In the genomic region with DNA sequence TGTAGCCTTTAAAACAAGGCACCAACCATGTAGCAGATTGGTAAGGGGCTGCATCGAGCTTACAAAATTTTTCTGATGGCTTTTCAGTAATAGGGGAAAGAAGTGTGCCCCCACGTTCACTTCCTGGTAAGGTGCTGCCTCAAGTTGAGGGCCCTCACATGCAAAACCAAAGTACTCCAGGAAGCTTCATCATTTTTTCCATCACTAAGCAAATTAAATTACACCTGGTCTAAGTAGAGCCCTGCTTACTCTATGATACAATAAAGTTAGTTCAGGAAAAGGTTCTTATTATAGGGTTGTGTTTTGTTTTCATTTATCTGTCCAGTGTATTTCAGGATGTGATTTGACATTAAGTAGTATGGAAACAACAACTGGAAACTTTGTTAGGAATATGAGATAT, we compare ENCODE assay signal across 25 cellular contexts. TPM values are rescaled to one million over a fixed set of nuclear protein-coding genes. Genes with fewer than 3 reads are reported as not detected.
DNase-seq lines count a peak whose midpoint lies in the region; ATAC-seq, FAIRE-seq and TF ChIP-seq lines count a peak whose summit lies in the region.
"Had no signal": no experiment of that assay in that cellular context is flagged by ENCODE, and none has a peak within 500 bp of the region (broad histone marks: within the 10 kb centered on the region; RNA-seq: fewer than 3 reads in every experiment).

No MANE protein-coding gene starts in this region.

- H3K9me3 Mint-ChIP-seq in activated CD8-positive, alpha-beta T cell treated with anti-CD3 and anti-CD28 coated beads for 36 hours: no peaks in the 10 kb centered on the region
- H3K9me3 Mint-ChIP-seq in CD14-positive monocyte: no peaks in the 10 kb centered on the region
- H3K9me3 Mint-ChIP-seq: type B pancreatic cell had no signal

- H3K4me1 ChIP-seq in mucosa of descending colon (ENCODE audit: low read depth): no peaks in the 10 kb centered on the region
- H3K4me1 ChIP-seq: breast epithelium, colonic mucosa had no signal

- H3K4me1 Mint-ChIP-seq in activated CD8-positive, alpha-beta T cell treated with anti-CD3 and anti-CD28 coated beads for 36 hours (ENCODE audit: low read depth): peaks cover 38% of the 10 kb centered on the region
- H3K4me1 Mint-ChIP-seq in CD14-positive monocyte: no peaks in the 10 kb centered on the region

- POLR2A ChIA-PET in activated CD8-positive, alpha-beta T cell treated with anti-CD3 and anti-CD28 coated beads for 36 hours (lab: Charles Lee): interaction anchor here (1.1 kb wide), 1 partner anchor 20 kb away, joined by 3 read pairs; no protein-coding TSS in a partner anchor

- H3K27ac Mint-ChIP-seq in activated CD8-positive, alpha-beta T cell treated with anti-CD3 and anti-CD28 coated beads for 36 hours: peak overlapping the region; percentile 89
- H3K27ac Mint-ChIP-seq in CD14-positive monocyte: peak overlapping the region in 1 of 7 donors; percentile 19
- H3K27ac Mint-ChIP-seq: type B pancreatic cell had no signal

- DNase-seq in activated CD4-positive, alpha-beta T cell treated with anti-CD3 and anti-CD28 coated beads for 48 hours: peak; percentile 18
- DNase-seq in activated CD4-positive, alpha-beta T cell treated with anti-CD3 and anti-CD28 coated beads, Interleukin-2, amount 50 U/mL, for 48 hours: no peak
- DNase-seq in GM12891 (ENCODE audit: insufficient read length, low spot score) (no peak), mucosa of descending colon (no peak), GM19238 (ENCODE audit: insufficient read length, low spot score) (no peak), SKM-1 (lab: John Stamatoyannopoulos, UW; ENCODE audit: unreplicated experiment) (no peak), CD14-positive monocyte (ENCODE audit: low spot score) (no peak)
- peak; percentile 58 for DNase-seq in activated CD8-positive, alpha-beta T cell treated with anti-CD3 and anti-CD28 coated beads for 36 hours
- DNase-seq: activated CD4-positive, alpha-beta T cell treated with anti-CD3 and anti-CD28 coated beads, Interleukin-2, amount 50 U/mL, for 4 hours; amniotic stem cell; BE2C; colonic mucosa; NCI-H1092 treated with DMSO at 0.1 percent for 48 hours; NCI-H2081; PC-3; Right ventricle myocardium superior; stimulated activated CD4-positive, alpha-beta T cell treated with anti-CD3 and anti-CD28 coated beads, Interleukin-4, amount 100 ng/mL, for 24 hours had no signal

- H3K4me3 ChIP-seq in mucosa of descending colon: no peak overlapping the region
- H3K4me3 ChIP-seq: breast epithelium, colonic mucosa, esophagus muscularis mucosa, gastroesophageal sphincter had no signal

- no peaks in the 10 kb centered on the region for H3K27me3 Mint-ChIP-seq in activated CD8-positive, alpha-beta T cell treated with anti-CD3 and anti-CD28 coated beads for 36 hours
- H3K27me3 Mint-ChIP-seq in CD14-positive monocyte (ENCODE audit: low read depth in 3 of 3): peaks cover 0 to 2% (median 0%) of the 10 kb centered on the region in 3 donors
- H3K27me3 Mint-ChIP-seq: type B pancreatic cell had no signal

- H3K36me3 Mint-ChIP-seq in activated CD8-positive, alpha-beta T cell treated with anti-CD3 and anti-CD28 coated beads for 36 hours (ENCODE audit: low read depth): peaks cover 54% of the 10 kb centered on the region
- peaks cover 46 to 63% of the 10 kb centered on the region in 2 donors for H3K36me3 Mint-ChIP-seq in CD14-positive monocyte

- TF ChIP-seq POLR2A in GM12891 (IDR thresholded peaks at IDR 0.05; ENCODE audit: low read depth, low read length): no peak

- peak; percentile 70 for ATAC-seq in activated CD8-positive, alpha-beta T cell treated with anti-CD3 and anti-CD28 coated beads for 36 hours
- ATAC-seq in mucosa of descending colon: peak; percentile 43
- ATAC-seq: gastroesophageal sphincter, PC-3 had no signal

- H3K4me3 Mint-ChIP-seq in activated CD8-positive, alpha-beta T cell treated with anti-CD3 and anti-CD28 coated beads for 36 hours: peak overlapping the region; percentile 5
- H3K4me3 Mint-ChIP-seq in CD14-positive monocyte: no peak overlapping the region
- H3K4me3 Mint-ChIP-seq: type B pancreatic cell had no signal

- no peak for FAIRE-seq in GM12891 (lab: Jason Lieb, UNC)
- FAIRE-seq: A204.1, H1, keratinocyte, TTC549 had no signal

- TF ChIP-seq CTCF in activated CD8-positive, alpha-beta T cell treated with anti-CD3 and anti-CD28 coated beads for 36 hours (IDR thresholded peaks at IDR 0.05): no peak
- TF ChIP-seq CTCF in mucosa of descending colon (IDR thresholded peaks at IDR 0.05): no peak
- TF ChIP-seq CTCF in CD14-positive monocyte (IDR thresholded peaks at IDR 0.05): no peak

- intact Hi-C loops in activated CD8-positive, alpha-beta T cell treated with anti-CD3 and anti-CD28 coated beads for 36 hours (cut with micrococcal nuclease): no loop called here
- intact Hi-C loops in mucosa of descending colon (cut with DNase I, micrococcal nuclease): no loop called here
- intact Hi-C loops in CD14-positive monocyte (cut with micrococcal nuclease): no loop called here

- H3K9me3 ChIP-seq in mucosa of descending colon: no peaks in the 10 kb centered on the region
- H3K9me3 ChIP-seq: BE2C, breast epithelium, colonic mucosa, esophagus muscularis mucosa, gastroesophageal sphincter had no signal

- CTCF ChIA-PET in activated CD8-positive, alpha-beta T cell treated with anti-CD3 and anti-CD28 coated beads for 36 hours (lab: Charles Lee): interaction anchor here (1.1 to 3.0 kb wide), 4 partner anchors 9 to 117 kb away, joined by 3 to 17 read pairs (median 4); no protein-coding TSS in a partner anchor

- no peaks in the 10 kb centered on the region for H3K36me3 ChIP-seq in mucosa of descending colon (ENCODE audit: low read depth)
- H3K36me3 ChIP-seq: breast epithelium, colonic mucosa had no signal

TF ChIP-seq in GM12891, 5 proteins besides CTCF, POLR2A, EP300 and RAD21:
- no peak for TF ChIP-seq POLR2AphosphoS5 (IDR thresholded peaks at IDR 0.05; ENCODE audit: low read depth, low read length)
- 0 out of 2 replicates have a peak, but pooled peaks have one; percentile 12 for TF ChIP-seq POU2F2 (IDR thresholded peaks at IDR 0.05; ENCODE audit: low read depth, low read length)

RNA-seq across cellular contexts. Expression of gene AKAP5, which starts 15.0 kb away (rescaled TPM):
- polyA plus RNA-seq in GM12891 (2012; ENCODE audit: low read depth, missing spikeins): 2.3 TPM
- total RNA-seq in activated CD8-positive, alpha-beta T cell treated with anti-CD3 and anti-CD28 coated beads for 36 hours: 1 to 10 TPM; 1.3 to 1.6 TPM
- 1 to 10 TPM; 3.9 to 8.0 (median 7.4) TPM for total RNA-seq in mucosa of descending colon
- not detected for polyA plus RNA-seq in CD14-positive monocyte

RNA-seq across cellular contexts. Expression of gene ZBTB25, which starts 53.4 kb away (rescaled TPM):
- polyA plus RNA-seq in GM12891 (2012; ENCODE audit: low read depth, missing spikeins): 7.4 TPM
- 10 to 100 TPM; 58.6 to 58.8 TPM for total RNA-seq in activated CD8-positive, alpha-beta T cell treated with anti-CD3 and anti-CD28 coated beads for 36 hours
- 10 to 100 TPM in 1 of 3 donors, 1 to 10 TPM in 2; 6.1 to 14.4 (median 7.2) TPM for total RNA-seq in mucosa of descending colon
- 1 to 10 TPM; 3.2 to 3.9 TPM for polyA plus RNA-seq in CD14-positive monocyte

RNA-seq across cellular contexts. Expression of gene ZBTB1, which starts 54.3 kb away (rescaled TPM):
- 33.1 TPM for polyA plus RNA-seq in GM12891 (2012; ENCODE audit: low read depth, missing spikeins)
- 10 to 100 TPM; 64.7 to 67.8 TPM for total RNA-seq in activated CD8-positive, alpha-beta T cell treated with anti-CD3 and anti-CD28 coated beads for 36 hours
- total RNA-seq in mucosa of descending colon: 10 to 100 TPM; 26.5 to 40.9 (median 33.0) TPM
- polyA plus RNA-seq in CD14-positive monocyte: 10 to 100 TPM; 27.7 to 33.4 TPM

Comparison
In these comparisons a context has a peak if more than half of its experiments do, and no peak if none do; other contexts are left out.
1. DNase-seq: peak in activated CD4-positive, alpha-beta T cell treated with anti-CD3 and anti-CD28 coated beads for 48 hours (single experiment) and activated CD8-positive, alpha-beta T cell treated with anti-CD3 and anti-CD28 coated beads for 36 hours (single experiment); none in activated CD4-positive, alpha-beta T cell treated with anti-CD3 and anti-CD28 coated beads, Interleukin-2, amount 50 U/mL, for 48 hours (0 of 2), GM12891 (single experiment), mucosa of descending colon (0 of 3), GM19238 (single experiment), SKM-1 (single experiment) and CD14-positive monocyte (single experiment).